Comparison of ENCODE assay signal across 20 cellular contexts in genomic region chr5:86974910-86975309, GRCh38.
DNase-seq lines count a peak whose midpoint lies in the region; ATAC-seq and TF ChIP-seq lines count a peak whose summit lies in the region.
"Had no signal": no experiment of that assay in that cellular context is flagged by ENCODE, and none has a peak within 500 bp of the region (broad histone marks: within the 10 kb centered on the region; RNA-seq: fewer than 3 reads in every experiment).

No MANE protein-coding gene starts in this region.

- TF ChIP-seq POLR2A in heart left ventricle (IDR thresholded peaks at IDR 0.05), result no peak

- WGBS in heart left ventricle, 4 donors, result 33 to 57% (median 42%) methylated on average over 1 of the region's 1 CpG
- WGBS in right cardiac atrium, result 35% methylated on average over 1 of the region's 1 CpG

- H3K9me3 ChIP-seq in heart left ventricle (no peaks in the 10 kb centered on the region), right cardiac atrium (ENCODE audit: control insufficient read depth, low read length) (no peaks in the 10 kb centered on the region), upper lobe of right lung (no peaks in the 10 kb centered on the region)
- H3K9me3 ChIP-seq: adrenal gland, Peyer's patch, uterus had no signal

- no peak for TF ChIP-seq CTCF in heart left ventricle (IDR thresholded peaks at IDR 0.05)
- TF ChIP-seq CTCF in upper lobe of right lung (IDR thresholded peaks at IDR 0.05), result no peak

- H3K4me3 ChIP-seq in heart left ventricle (no peak overlapping the region), right cardiac atrium (ENCODE audit: low read length) (no peak overlapping the region), upper lobe of right lung (no peak overlapping the region)
- H3K4me3 ChIP-seq: adrenal gland, coronary artery, Peyer's patch, uterus had no signal

- H3K27ac ChIP-seq in heart left ventricle, result peak overlapping the region in 8 of 12 donors; percentile 2 to 86 (median 34)
- H3K27ac ChIP-seq in right cardiac atrium (ENCODE audit: low read length), result no peak overlapping the region
- H3K27ac ChIP-seq in upper lobe of right lung, result no peak overlapping the region
- H3K27ac ChIP-seq: adrenal gland, parathyroid adenoma, Peyer's patch, uterus had no signal

- DNase-seq in heart left ventricle (no peak), right cardiac atrium (no peak), NOMO-1 (lab: John Stamatoyannopoulos, UW; ENCODE audit: unreplicated experiment in 2 of 2) (peak; percentile 65 to 76), fibroblast of gingiva (ENCODE audit: low read depth) (peak; percentile 30), upper lobe of right lung (no peak), NCI-H2171 (lab: John Stamatoyannopoulos, UW) (no peak)
- no peak for DNase-seq in stimulated activated CD4-positive, alpha-beta T cell treated with anti-CD3 and anti-CD28 coated beads, Interleukin-4, amount 100 ng/mL, for 4 hours
- DNase-seq: activated CD8-positive, alpha-beta T cell treated with anti-CD3 and anti-CD28 coated beads for 36 hours; adrenal gland; C1 segment of cervical spinal cord; EL; hippocampal formation; NCI-H1694; NCI-H82; Peyer's patch; T1000; uterus had no signal

- intact Hi-C loops in heart left ventricle (cut with DNase I), result no loop called here
- intact Hi-C loops in right cardiac atrium (cut with DNase I), result no loop called here
- intact Hi-C loops in upper lobe of right lung (cut with DNase I), result no loop called here

- peak; percentile 41 to 70 (median 66) for ATAC-seq in heart left ventricle
- no peak for ATAC-seq in right cardiac atrium
- peak; percentile 42 for ATAC-seq in upper lobe of right lung
- no peak for ATAC-seq in HG03378 (IDR thresholded peaks at IDR 0.05; ENCODE audit: unreplicated experiment)
- ATAC-seq: activated CD8-positive, alpha-beta T cell treated with anti-CD3 and anti-CD28 coated beads for 36 hours had no signal

- H3K27me3 ChIP-seq in heart left ventricle (no peaks in the 10 kb centered on the region), right cardiac atrium (ENCODE audit: control insufficient read depth, insufficient read depth) (no peaks in the 10 kb centered on the region), upper lobe of right lung (no peaks in the 10 kb centered on the region)
- H3K27me3 ChIP-seq: adrenal gland, Peyer's patch, uterus had no signal

- H3K36me3 ChIP-seq in heart left ventricle, result no peaks in the 10 kb centered on the region
- no peaks in the 10 kb centered on the region for H3K36me3 ChIP-seq in upper lobe of right lung
- H3K36me3 ChIP-seq: Peyer's patch, uterus had no signal

- peaks cover 0 to 61% (median 0%) of the 10 kb centered on the region in 12 donors for H3K4me1 ChIP-seq in heart left ventricle
- H3K4me1 ChIP-seq in right cardiac atrium (ENCODE audit: control insufficient read depth, insufficient read depth, low read length), result no peaks in the 10 kb centered on the region
- peaks cover 14% of the 10 kb centered on the region for H3K4me1 ChIP-seq in upper lobe of right lung
- H3K4me1 ChIP-seq: adrenal gland, parathyroid adenoma, Peyer's patch, uterus had no signal

Comparison
In these comparisons a context has a peak if more than half of its experiments do, and no peak if none do; other contexts are left out.
1. ATAC-seq: peak in heart left ventricle (4 of 4) and upper lobe of right lung (single experiment); none in right cardiac atrium (0 of 2) and HG03378 (single experiment).
2. H3K27ac ChIP-seq: peak in heart left ventricle (8 of 12); none in right cardiac atrium (single experiment) and upper lobe of right lung (single experiment).
3. DNase-seq: peak in NOMO-1 (2 of 2) and fibroblast of gingiva (single experiment); none in heart left ventricle (0 of 5), right cardiac atrium (0 of 3), upper lobe of right lung (single experiment), NCI-H2171 (single experiment) and stimulated activated CD4-positive, alpha-beta T cell treated with anti-CD3 and anti-CD28 coated beads, Interleukin-4, amount 100 ng/mL, for 4 hours (0 of 2).